ENCODE assay signal across 8 cellular contexts in the genomic region with DNA sequence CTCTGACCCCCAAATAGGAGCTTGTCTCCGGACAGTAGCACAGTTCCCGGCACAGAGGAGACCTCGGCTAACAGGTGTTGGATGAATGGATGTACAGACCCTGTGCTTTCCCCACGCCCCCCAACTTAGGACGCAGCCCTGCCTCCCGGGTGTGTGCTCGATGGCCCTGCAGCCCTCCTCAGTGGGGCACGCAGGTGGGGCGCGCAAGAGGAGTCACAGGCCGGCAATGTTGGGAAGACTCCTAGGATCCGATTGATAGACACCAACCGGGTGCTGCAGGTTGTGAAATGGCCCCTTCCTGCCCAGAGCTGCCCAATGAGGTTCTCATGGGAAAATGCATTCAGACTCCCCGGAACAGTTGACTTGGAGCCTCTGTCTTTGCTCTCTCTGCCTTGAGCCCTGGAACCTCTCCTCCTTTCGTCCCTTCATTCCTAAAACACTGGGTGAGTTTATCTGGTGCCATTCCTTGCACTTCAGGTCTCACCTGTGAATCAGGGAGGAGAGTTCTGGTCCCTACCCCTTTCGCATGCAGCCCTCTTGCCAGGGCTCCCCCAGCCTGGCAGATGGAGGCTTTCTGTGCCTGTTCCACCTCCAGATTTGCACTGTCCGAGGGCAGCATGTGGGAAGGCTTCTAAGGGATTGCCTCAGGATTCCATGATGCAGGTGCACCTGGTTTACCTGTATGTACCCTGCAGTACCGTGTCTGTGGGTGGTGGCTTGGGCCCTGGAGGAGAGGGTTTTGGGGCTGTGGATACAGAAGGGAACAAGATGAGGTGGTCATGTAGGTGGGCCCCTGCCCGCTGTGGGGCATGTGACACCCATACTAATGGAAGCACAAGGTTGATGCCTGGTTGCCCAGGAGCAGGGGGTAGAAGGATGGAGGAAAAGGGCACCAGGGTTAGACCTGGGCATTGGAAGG. TPM values are rescaled to one million over a fixed set of nuclear protein-coding genes. Genes with fewer than 3 reads are reported as not detected.
DNase-seq lines count a peak whose midpoint lies in the region; ATAC-seq and TF ChIP-seq lines count a peak whose summit lies in the region.

No MANE protein-coding gene starts in this region.

- no peak for ATAC-seq in effector memory CD8-positive, alpha-beta T cell (replicated peaks)
- ATAC-seq in GM21825 (IDR thresholded peaks at IDR 0.05; ENCODE audit: unreplicated experiment), result no peak
- no peak for ATAC-seq in GM19324 (IDR thresholded peaks at IDR 0.05; ENCODE audit: low FRiP score, unreplicated experiment)

- DNase-seq in COLO668 (lab: John Stamatoyannopoulos, UW; ENCODE audit: unreplicated experiment) (peak; percentile 7), NCI-H69 (lab: John Stamatoyannopoulos, UW) (peak; percentile 23), neural crest cell (ENCODE audit: low read depth, low spot score) (no peak), amniotic stem cell (lab: John Stamatoyannopoulos, UW) (no peak), DMS53 (lab: John Stamatoyannopoulos, UW) (no peak)
- no peak for DNase-seq in effector memory CD8-positive, alpha-beta T cell

- TF ChIP-seq CTCF in neural crest cell (conservative IDR thresholded peaks at IDR 0.05), result no peak

- H3K4me1 Mint-ChIP-seq in effector memory CD8-positive, alpha-beta T cell (ENCODE audit: low read depth in 2 of 2), result peaks cover 29 to 39% of the 10 kb centered on the region in 2 donors
- peaks cover 54% of the 10 kb centered on the region for H3K4me1 Mint-ChIP-seq in neural crest cell

- H3K36me3 Mint-ChIP-seq in effector memory CD8-positive, alpha-beta T cell (ENCODE audit: insufficient read depth), result peaks cover 12% of the 10 kb centered on the region
- no peaks in the 10 kb centered on the region for H3K36me3 Mint-ChIP-seq in neural crest cell (ENCODE audit: low read depth)

- H3K27me3 Mint-ChIP-seq in effector memory CD8-positive, alpha-beta T cell, result no peaks in the 10 kb centered on the region
- H3K27me3 Mint-ChIP-seq in neural crest cell (ENCODE audit: low read depth), result no peaks in the 10 kb centered on the region

- peak overlapping the region; percentile 50 to 72 for H3K27ac Mint-ChIP-seq in effector memory CD8-positive, alpha-beta T cell
- peak overlapping the region; percentile 87 for H3K27ac Mint-ChIP-seq in neural crest cell (ENCODE audit: unreplicated experiment)

- peak overlapping the region; percentile 69 to 78 for H3K4me3 Mint-ChIP-seq in effector memory CD8-positive, alpha-beta T cell
- peak overlapping the region; percentile 88 for H3K4me3 Mint-ChIP-seq in neural crest cell

- no peaks in the 10 kb centered on the region for H3K9me3 Mint-ChIP-seq in effector memory CD8-positive, alpha-beta T cell
- H3K9me3 Mint-ChIP-seq in neural crest cell, result no peaks in the 10 kb centered on the region

RNA-seq across cellular contexts. Expression of a gene that starts 1.2 kb away (rescaled TPM):
- total RNA-seq in neural crest cell, result 49.1 and 54.4 TPM in 2 replicates

RNA-seq across cellular contexts. Expression of a gene that starts 46.1 kb away (rescaled TPM):
- 0.79 and 1.5 TPM in 2 replicates for total RNA-seq in neural crest cell

RNA-seq across cellular contexts. Expression of a gene that starts 46.2 kb away (rescaled TPM):
- total RNA-seq in neural crest cell, result 137 and 143 TPM in 2 replicates

RNA-seq across cellular contexts. Expression of a gene that starts 58.1 kb away (rescaled TPM):
- 725 and 748 TPM in 2 replicates for total RNA-seq in neural crest cell

Comparison
In these comparisons a context has a peak if more than half of its experiments do, and no peak if none do; other contexts are left out.
1. DNase-seq: peak in COLO668 (single experiment) and NCI-H69 (single experiment); none in effector memory CD8-positive, alpha-beta T cell (0 of 3), neural crest cell (single experiment), amniotic stem cell (single experiment) and DMS53 (single experiment).